Comparison of ENCODE assay signal across 24 cellular contexts in the genomic region with DNA sequence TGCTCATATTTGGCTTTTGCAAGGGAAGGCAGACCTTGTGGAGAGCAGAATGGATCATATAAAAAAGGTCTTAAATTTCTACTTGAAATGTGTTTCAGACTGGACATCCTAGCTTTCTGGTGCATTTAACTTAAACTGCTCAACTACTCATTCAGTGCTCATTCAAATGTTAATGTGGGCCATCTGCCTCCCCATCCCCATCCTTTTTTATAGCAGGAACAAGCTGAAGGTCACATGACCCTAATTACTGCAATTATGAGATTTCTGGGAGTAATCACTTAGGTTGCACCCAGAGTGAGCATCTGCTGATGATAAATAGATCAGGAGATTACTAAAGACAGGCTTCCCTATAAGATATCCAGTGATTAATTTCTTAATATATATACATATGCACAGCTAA.
DNase-seq lines count a peak whose midpoint lies in the region; ATAC-seq and TF ChIP-seq lines count a peak whose summit lies in the region.
"Had no signal": no experiment of that assay in that cellular context is flagged by ENCODE, and none has a peak within 500 bp of the region (broad histone marks: within the 10 kb centered on the region; RNA-seq: fewer than 3 reads in every experiment).

No MANE protein-coding gene starts in this region.

- H3K36me3 Mint-ChIP-seq in T-helper 2 cell treated with Interferon-gamma antibody and Interleukin-4, amounts not matched to agents 5 μg/mL and 100 μg/mL, for 36 hours (ENCODE audit: low read depth) = no peaks in the 10 kb centered on the region
- H3K36me3 Mint-ChIP-seq: activated CD8-positive, alpha-beta memory T cell treated with anti-CD3 and anti-CD28 coated beads, Interleukin-2, amount 10 ng/mL, durations not matched to agents 7 days and 5 days; type B pancreatic cell had no signal

- H3K4me3 ChIP-seq in iPS-18a (ENCODE audit: low read length) = peak overlapping the region; percentile 7
- H3K4me3 ChIP-seq: breast epithelium, left lung, SK-N-MC, skin epidermis had no signal

- no peaks in the 10 kb centered on the region for H3K9me3 Mint-ChIP-seq in T-helper 2 cell treated with Interferon-gamma antibody and Interleukin-4, amounts not matched to agents 5 μg/mL and 100 μg/mL, for 36 hours
- H3K9me3 Mint-ChIP-seq: activated CD4-positive, alpha-beta T cell treated with anti-CD3 and anti-CD28 coated beads, Interleukin-2, amount 10 ng/mL, durations not matched to agents 7 days and 5 days; activated T-cell treated with anti-CD3 and anti-CD28 coated beads, Interleukin-2, amount 50 U/mL, for 72 hours; type B pancreatic cell had no signal

- no peak for TF ChIP-seq CTCF in omental fat pad (IDR thresholded peaks at IDR 0.05)

- H3K9ac ChIP-seq in iPS-18a (ENCODE audit: low read length) = no peak overlapping the region

- no peak for ATAC-seq in omental fat pad (ENCODE audit: low FRiP score)
- ATAC-seq: activated CD8-positive, alpha-beta memory T cell treated with anti-CD3 and anti-CD28 coated beads, Interleukin-2, amount 10 ng/mL, durations not matched to agents 7 days and 5 days; activated T-cell treated with anti-CD3 and anti-CD28 coated beads, Interleukin-2, amount 50 U/mL, for 72 hours; left lung had no signal

- peaks cover 3% of the 10 kb centered on the region for H3K9me3 ChIP-seq in iPS-18a (ENCODE audit: control insufficient read depth, low read depth, low read length)
- H3K9me3 ChIP-seq: breast epithelium, left lung had no signal

- H3K27ac Mint-ChIP-seq in T-helper 2 cell treated with Interferon-gamma antibody and Interleukin-4, amounts not matched to agents 5 μg/mL and 100 μg/mL, for 36 hours = no peak overlapping the region
- H3K27ac Mint-ChIP-seq: activated CD4-positive, alpha-beta T cell treated with anti-CD3 and anti-CD28 coated beads, Interleukin-2, amount 10 ng/mL, durations not matched to agents 7 days and 5 days; activated CD8-positive, alpha-beta memory T cell treated with anti-CD3 and anti-CD28 coated beads, Interleukin-2, amount 10 ng/mL, durations not matched to agents 7 days and 5 days; activated T-cell treated with anti-CD3 and anti-CD28 coated beads, Interleukin-2, amount 50 U/mL, for 72 hours; CD4-positive, alpha-beta T cell; type B pancreatic cell had no signal

- H3K36me3 ChIP-seq in iPS-18a (ENCODE audit: control insufficient read depth, low read depth, low read length) = no peaks in the 10 kb centered on the region
- H3K36me3 ChIP-seq: breast epithelium, left lung had no signal

- DNase-seq in NCI-H1092 treated with DMSO at 0.1 percent for 48 hours (lab: John Stamatoyannopoulos, UW) = peak; percentile 1
- DNase-seq in NCI-H1092 (lab: John Stamatoyannopoulos, UW) = no peak
- DNase-seq in NCI-H146 treated with DMSO at 0.1 percent for 48 hours (lab: John Stamatoyannopoulos, UW; ENCODE audit: unreplicated experiment) = peak; percentile 73
- peak; percentile 99 for DNase-seq in NCI-H524 treated with DMSO at 0.1 percent for 48 hours (lab: John Stamatoyannopoulos, UW)
- DNase-seq in ureter (ENCODE audit: low spot score) = no peak
- DNase-seq in omental fat pad (ENCODE audit: low spot score) = no peak
- DNase-seq in T-helper 2 cell treated with Interferon-gamma antibody and Interleukin-4, amounts not matched to agents 5 μg/mL and 100 μg/mL, for 36 hours (ENCODE audit: low spot score) = no peak
- DNase-seq: activated CD4-positive, alpha-beta T cell treated with anti-CD3 and anti-CD28 coated beads, Interleukin-2, amount 10 ng/mL, durations not matched to agents 7 days and 5 days; activated CD8-positive, alpha-beta memory T cell treated with anti-CD3 and anti-CD28 coated beads, Interleukin-2, amount 10 ng/mL, durations not matched to agents 7 days and 5 days; activated naive CD4-positive, alpha-beta T cell treated with Interleukin-2 at 50 U/mL for 16 hours; activated T-cell treated with anti-CD3 and anti-CD28 coated beads, Interleukin-2, amount 50 U/mL, for 72 hours; amniotic stem cell; CD4-positive, alpha-beta T cell; effector memory CD4-positive, alpha-beta T cell; foreskin fibroblast; KBM-7; left lung; T-helper 2 cell had no signal

- H3K4me3 Mint-ChIP-seq in T-helper 2 cell treated with Interferon-gamma antibody and Interleukin-4, amounts not matched to agents 5 μg/mL and 100 μg/mL, for 36 hours = no peak overlapping the region
- H3K4me3 Mint-ChIP-seq: activated CD4-positive, alpha-beta T cell treated with anti-CD3 and anti-CD28 coated beads, Interleukin-2, amount 10 ng/mL, durations not matched to agents 7 days and 5 days; activated CD8-positive, alpha-beta memory T cell treated with anti-CD3 and anti-CD28 coated beads, Interleukin-2, amount 10 ng/mL, durations not matched to agents 7 days and 5 days; activated T-cell treated with anti-CD3 and anti-CD28 coated beads, Interleukin-2, amount 50 U/mL, for 72 hours; CD4-positive, alpha-beta T cell; type B pancreatic cell had no signal

- peaks cover 14% of the 10 kb centered on the region for H3K4me1 ChIP-seq in iPS-18a (ENCODE audit: control insufficient read depth, low read depth, low read length)
- H3K4me1 ChIP-seq: breast epithelium, left lung had no signal

- no peaks in the 10 kb centered on the region for H3K27me3 Mint-ChIP-seq in T-helper 2 cell treated with Interferon-gamma antibody and Interleukin-4, amounts not matched to agents 5 μg/mL and 100 μg/mL, for 36 hours (ENCODE audit: low read depth)
- H3K27me3 Mint-ChIP-seq: activated CD4-positive, alpha-beta T cell treated with anti-CD3 and anti-CD28 coated beads, Interleukin-2, amount 10 ng/mL, durations not matched to agents 7 days and 5 days; activated CD8-positive, alpha-beta memory T cell treated with anti-CD3 and anti-CD28 coated beads, Interleukin-2, amount 10 ng/mL, durations not matched to agents 7 days and 5 days; CD4-positive, alpha-beta T cell; type B pancreatic cell had no signal

- H3K4me1 Mint-ChIP-seq in T-helper 2 cell treated with Interferon-gamma antibody and Interleukin-4, amounts not matched to agents 5 μg/mL and 100 μg/mL, for 36 hours (ENCODE audit: low read depth) = no peaks in the 10 kb centered on the region
- H3K4me1 Mint-ChIP-seq: activated CD4-positive, alpha-beta T cell treated with anti-CD3 and anti-CD28 coated beads, Interleukin-2, amount 10 ng/mL, durations not matched to agents 7 days and 5 days; activated CD8-positive, alpha-beta memory T cell treated with anti-CD3 and anti-CD28 coated beads, Interleukin-2, amount 10 ng/mL, durations not matched to agents 7 days and 5 days had no signal

- H3K27ac ChIP-seq in iPS-18a (ENCODE audit: low read length) = no peak overlapping the region
- H3K27ac ChIP-seq: 22Rv1, breast epithelium, left lung, SK-N-MC, skin epidermis had no signal

- H3K27me3 ChIP-seq in iPS-18a (ENCODE audit: control insufficient read depth, insufficient read depth, low read length) = peaks cover 69% of the 10 kb centered on the region
- H3K27me3 ChIP-seq: breast epithelium, left lung had no signal

Comparison
In these comparisons a context has a peak if more than half of its experiments do, and no peak if none do; other contexts are left out.
1. DNase-seq: peak in NCI-H1092 treated with DMSO at 0.1 percent for 48 hours (single experiment), NCI-H146 treated with DMSO at 0.1 percent for 48 hours (single experiment) and NCI-H524 treated with DMSO at 0.1 percent for 48 hours (single experiment); none in NCI-H1092 (single experiment), ureter (single experiment), omental fat pad (single experiment) and T-helper 2 cell treated with Interferon-gamma antibody and Interleukin-4, amounts not matched to agents 5 μg/mL and 100 μg/mL, for 36 hours (single experiment).